8 cellular contexts compared by ENCODE assay signal in the genomic region with DNA sequence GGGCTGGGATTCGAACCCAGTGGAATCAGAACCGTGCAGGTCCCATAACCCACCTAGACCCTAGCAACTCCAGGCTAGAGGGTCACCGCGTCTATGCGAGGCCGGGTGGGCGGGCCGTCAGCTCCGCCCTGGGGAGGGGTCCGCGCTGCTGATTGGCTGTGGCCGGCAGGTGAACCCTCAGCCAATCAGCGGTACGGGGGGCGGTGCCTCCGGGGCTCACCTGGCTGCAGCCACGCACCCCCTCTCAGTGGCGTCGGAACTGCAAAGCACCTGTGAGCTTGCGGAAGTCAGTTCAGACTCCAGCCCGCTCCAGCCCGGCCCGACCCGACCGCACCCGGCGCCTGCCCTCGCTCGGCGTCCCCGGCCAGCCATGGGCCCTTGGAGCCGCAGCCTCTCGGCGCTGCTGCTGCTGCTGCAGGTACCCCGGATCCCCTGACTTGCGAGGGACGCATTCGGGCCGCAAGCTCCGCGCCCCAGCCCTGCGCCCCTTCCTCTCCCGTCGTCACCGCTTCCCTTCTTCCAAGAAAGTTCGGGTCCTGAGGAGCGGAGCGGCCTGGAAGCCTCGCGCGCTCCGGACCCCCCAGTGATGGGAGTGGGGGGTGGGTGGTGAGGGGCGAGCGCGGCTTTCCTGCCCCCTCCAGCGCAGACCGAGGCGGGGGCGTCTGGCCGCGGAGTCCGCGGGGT. TPM values are rescaled to one million over a fixed set of nuclear protein-coding genes. Genes with fewer than 3 reads are reported as not detected.
DNase-seq lines count a peak whose midpoint lies in the region; ATAC-seq and TF ChIP-seq lines count a peak whose summit lies in the region.

A gene (plus strand): TSS at position 247 of the 684 bp plus-strand sequence. CDS start 124 bp downstream, at position 371.

- peaks cover 4% of the 10 kb centered on the region for H3K4me1 Mint-ChIP-seq in CD4-positive, alpha-beta T cell (ENCODE audit: low read depth)
- H3K4me1 Mint-ChIP-seq in activated T-helper 17 cell treated with anti-CD3 and anti-CD28 coated beads, Interleukin-2, amount 50 U/mL, for 72 hours = peaks cover 4% of the 10 kb centered on the region

- CTCF ChIA-PET in CD4-positive, alpha-beta T cell (lab: Charles Lee) = no interaction called here

- H3K27ac ChIP-seq in CD4-positive, alpha-beta T cell (ENCODE audit: low read depth, low read length) = no peak within 1 kb of the TSS
- H3K27ac ChIP-seq in sigmoid colon = peak within 1 kb of the TSS in 1 of 4 donors; percentile 51

- POLR2A ChIA-PET in CD4-positive, alpha-beta T cell (lab: Charles Lee) = no interaction called here

- no peaks in the 10 kb centered on the region for H3K36me3 ChIP-seq in sigmoid colon

- H3K4me1 ChIP-seq in sigmoid colon = peaks cover 0 to 16% (median 15%) of the 10 kb centered on the region in 4 donors

- peak within 1 kb of the TSS; percentile 48 for H3K4me3 Mint-ChIP-seq in CD4-positive, alpha-beta T cell
- H3K4me3 Mint-ChIP-seq in activated T-helper 17 cell treated with anti-CD3 and anti-CD28 coated beads, Interleukin-2, amount 50 U/mL, for 72 hours = peak within 1 kb of the TSS; percentile 51

- peak in 5 of 10 experiments; percentile 13 to 44 (median 15) for DNase-seq in CD4-positive, alpha-beta T cell
- DNase-seq in NCI-H146 treated with DMSO at 0.1 percent for 48 hours (lab: John Stamatoyannopoulos, UW; ENCODE audit: unreplicated experiment) (peak; percentile 80), sigmoid colon (no peak), NAMALWA (ENCODE audit: low spot score) (no peak), GDM1 (lab: John Stamatoyannopoulos, UW) (no peak)

- H3K27me3 Mint-ChIP-seq in CD4-positive, alpha-beta T cell = peaks cover 64% of the 10 kb centered on the region
- peaks cover 30% of the 10 kb centered on the region for H3K27me3 Mint-ChIP-seq in activated T-helper 17 cell treated with anti-CD3 and anti-CD28 coated beads, Interleukin-2, amount 50 U/mL, for 72 hours

- H3K9me3 ChIP-seq in CD4-positive, alpha-beta T cell (ENCODE audit: control insufficient read depth, low read length) = no peaks in the 10 kb centered on the region
- H3K9me3 ChIP-seq in sigmoid colon = peaks cover 0 to 2% (median 0%) of the 10 kb centered on the region in 4 donors

- peak; percentile 58 for ATAC-seq in CD4-positive, alpha-beta T cell (ENCODE audit: poor library complexity)
- ATAC-seq in activated T-helper 17 cell treated with anti-CD3 and anti-CD28 coated beads, Interleukin-2, amount 50 U/mL, for 72 hours (replicated peaks) = peak; percentile 56
- ATAC-seq in GM18861 (IDR thresholded peaks at IDR 0.05; ENCODE audit: unreplicated experiment) = no peak

- peak within 1 kb of the TSS; percentile 73 for H3K4me3 ChIP-seq in iPS-11a (ENCODE audit: low read depth, low read length)
- peak within 1 kb of the TSS in 3 of 4 donors; percentile 30 to 36 (median 34) for H3K4me3 ChIP-seq in sigmoid colon

- no peaks in the 10 kb centered on the region for H3K36me3 Mint-ChIP-seq in CD4-positive, alpha-beta T cell (ENCODE audit: low read depth)
- H3K36me3 Mint-ChIP-seq in activated T-helper 17 cell treated with anti-CD3 and anti-CD28 coated beads, Interleukin-2, amount 50 U/mL, for 72 hours (ENCODE audit: low read depth) = no peaks in the 10 kb centered on the region

- TF ChIP-seq EP300 in sigmoid colon (IDR thresholded peaks at IDR 0.05) = no peak

- no peak for TF ChIP-seq CTCF in CD4-positive, alpha-beta T cell (IDR thresholded peaks at IDR 0.05)
- no peak for TF ChIP-seq CTCF in sigmoid colon (IDR thresholded peaks at IDR 0.05)

- H3K27me3 ChIP-seq in CD4-positive, alpha-beta T cell (ENCODE audit: control insufficient read depth, insufficient read depth, low read length) = peaks cover 47% of the 10 kb centered on the region
- H3K27me3 ChIP-seq in sigmoid colon = peaks cover 18 to 38% (median 30%) of the 10 kb centered on the region in 3 donors

- no peak within 1 kb of the TSS for H3K27ac Mint-ChIP-seq in CD4-positive, alpha-beta T cell
- H3K27ac Mint-ChIP-seq in activated T-helper 17 cell treated with anti-CD3 and anti-CD28 coated beads, Interleukin-2, amount 50 U/mL, for 72 hours = no peak within 1 kb of the TSS

- intact Hi-C loops in CD4-positive, alpha-beta T cell (cut with DNase I, micrococcal nuclease) = no loop called here
- intact Hi-C loops in sigmoid colon (cut with DNase I) = no loop called here

- 1 to 2% methylated on average over 63 of the region's 63 CpGs for WGBS in sigmoid colon, 2 donors

- TF ChIP-seq POLR2A in sigmoid colon (IDR thresholded peaks at IDR 0.05) = peak in 1 of 2 donors; percentile 74

- H3K9me3 Mint-ChIP-seq in CD4-positive, alpha-beta T cell = no peaks in the 10 kb centered on the region
- H3K9me3 Mint-ChIP-seq in activated T-helper 17 cell treated with anti-CD3 and anti-CD28 coated beads, Interleukin-2, amount 50 U/mL, for 72 hours = no peaks in the 10 kb centered on the region

RNA-seq across cellular contexts. Expression of the gene that starts here (rescaled TPM):
- total RNA-seq in CD4-positive, alpha-beta T cell = under 1 TPM; 0.31 to 0.49 TPM
- 1 to 10 TPM; 1.8 to 3.0 TPM for total RNA-seq in activated T-helper 17 cell treated with anti-CD3 and anti-CD28 coated beads, Interleukin-2, amount 50 U/mL, for 72 hours
- 1 to 10 TPM in 2 of 4 donors, under 1 TPM in 1, not detected in 1; 0.14 to 1.4 (median 1.1) TPM for total RNA-seq in sigmoid colon
- polyA plus RNA-seq in sigmoid colon = 100 to 1,000 TPM in 1 of 3 donors, 10 to 100 TPM in 2; 29.4 to 163 (median 49.0) TPM

Comparison
In these comparisons a context has a peak if more than half of its experiments do, and no peak if none do; other contexts are left out.
1. Peak in ATAC-seq in CD4-positive, alpha-beta T cell; RNA of the gene not detected or under 1 TPM.